1 cellular context compared by ENCODE assay signal in genomic region chr22:29218758-29219408, GRCh38.
TF ChIP-seq lines count a peak whose summit lies in the region.

No MANE protein-coding gene starts in this region.

TF ChIP-seq in H1, 55 proteins besides CTCF, POLR2A, EP300 and RAD21:
- TF ChIP-seq KDM1A (IDR thresholded peaks at IDR 0.05; ENCODE audit: borderline replicate concordance, low read length) = peak; percentile 33; the same call in 1 of the 2 replicates
- no peak for TF ChIP-seq CTBP2 (IDR thresholded peaks at IDR 0.05; ENCODE audit: borderline replicate concordance, insufficient read depth, insufficient read length, low read length)
- TF ChIP-seq BRCA1 (IDR thresholded peaks at IDR 0.05; ENCODE audit: low read depth, low read length) = no peak
